In genomic region chr4:128155231-128155855, GRCh38 we compare ENCODE assay signal across 18 cellular contexts.
"Had no signal": no experiment of that assay in that cellular context is flagged by ENCODE, and none has a peak within 500 bp of the region (broad histone marks: within the 10 kb centered on the region; RNA-seq: fewer than 3 reads in every experiment).

No MANE protein-coding gene starts in this region.

- H3K27me3 ChIP-seq: left lung had no signal

- H3K4me3 Mint-ChIP-seq: activated CD4-positive, alpha-beta memory T cell treated with anti-CD3 and anti-CD28 coated beads for 36 hours; activated T-cell treated with anti-CD3 and anti-CD28 coated beads, Interleukin-2, amount 50 U/mL, for 4 hours; brain; effector memory CD8-positive, alpha-beta T cell; nephron progenitor cell; T-helper 17 cell had no signal

- H3K4me1 Mint-ChIP-seq: brain, nephron progenitor cell, T-helper 17 cell had no signal

- H3K9me3 Mint-ChIP-seq: activated CD4-positive, alpha-beta memory T cell treated with anti-CD3 and anti-CD28 coated beads for 36 hours; activated naive CD4-positive, alpha-beta T cell treated with anti-CD3 and anti-CD28 coated beads, Interleukin-2, amount 50 U/mL, for 72 hours had no signal

- DNase-seq: activated CD4-positive, alpha-beta memory T cell treated with anti-CD3 and anti-CD28 coated beads for 36 hours; activated CD4-positive, alpha-beta T cell treated with anti-CD3 and anti-CD28 coated beads for 1 hour; activated effector memory CD4-positive, alpha-beta T cell treated with anti-CD3 and anti-CD28 coated beads, Interleukin-2, amount 50 U/mL, for 16 hours; activated T-cell treated with anti-CD3 and anti-CD28 coated beads, Interleukin-2, amount 50 U/mL, for 4 hours; amniotic stem cell; effector memory CD8-positive, alpha-beta T cell; erythroblast; mesendoderm; nephron progenitor cell; stimulated activated CD4-positive, alpha-beta T cell treated with anti-CD3 and anti-CD28 coated beads, Interleukin-1b, Interleukin-23, amount 100 ng/mL, for 48 hours; stimulated activated naive CD8-positive, alpha-beta T cell treated with anti-CD3 and anti-CD28 coated beads, Interleukin-15, Interleukin-2, amounts not matched to agents 100 U/mL and 50 U/mL, for 24 hours; T-helper 17 cell had no signal

- H3K4me1 ChIP-seq: left lung had no signal

- H3K4me2 ChIP-seq: smooth muscle cell had no signal

- H3K4me3 ChIP-seq: left lung, SK-N-MC, smooth muscle cell had no signal

- H3K9me3 ChIP-seq: left lung had no signal

- H3K27ac ChIP-seq: left lung, SK-N-MC had no signal

- FAIRE-seq: TTC549 had no signal

- ATAC-seq: activated naive CD4-positive, alpha-beta T cell treated with anti-CD3 and anti-CD28 coated beads, Interleukin-2, amount 50 U/mL, for 72 hours; activated T-cell treated with anti-CD3 and anti-CD28 coated beads, Interleukin-2, amount 50 U/mL, for 4 hours; effector memory CD8-positive, alpha-beta T cell; left lung; T-helper 17 cell had no signal

- H3K27ac Mint-ChIP-seq: activated CD4-positive, alpha-beta memory T cell treated with anti-CD3 and anti-CD28 coated beads for 36 hours; activated naive CD4-positive, alpha-beta T cell treated with anti-CD3 and anti-CD28 coated beads, Interleukin-2, amount 50 U/mL, for 72 hours; brain; effector memory CD8-positive, alpha-beta T cell; nephron progenitor cell; T-helper 17 cell had no signal
